8 cellular contexts compared by ENCODE assay signal in the genomic region with DNA sequence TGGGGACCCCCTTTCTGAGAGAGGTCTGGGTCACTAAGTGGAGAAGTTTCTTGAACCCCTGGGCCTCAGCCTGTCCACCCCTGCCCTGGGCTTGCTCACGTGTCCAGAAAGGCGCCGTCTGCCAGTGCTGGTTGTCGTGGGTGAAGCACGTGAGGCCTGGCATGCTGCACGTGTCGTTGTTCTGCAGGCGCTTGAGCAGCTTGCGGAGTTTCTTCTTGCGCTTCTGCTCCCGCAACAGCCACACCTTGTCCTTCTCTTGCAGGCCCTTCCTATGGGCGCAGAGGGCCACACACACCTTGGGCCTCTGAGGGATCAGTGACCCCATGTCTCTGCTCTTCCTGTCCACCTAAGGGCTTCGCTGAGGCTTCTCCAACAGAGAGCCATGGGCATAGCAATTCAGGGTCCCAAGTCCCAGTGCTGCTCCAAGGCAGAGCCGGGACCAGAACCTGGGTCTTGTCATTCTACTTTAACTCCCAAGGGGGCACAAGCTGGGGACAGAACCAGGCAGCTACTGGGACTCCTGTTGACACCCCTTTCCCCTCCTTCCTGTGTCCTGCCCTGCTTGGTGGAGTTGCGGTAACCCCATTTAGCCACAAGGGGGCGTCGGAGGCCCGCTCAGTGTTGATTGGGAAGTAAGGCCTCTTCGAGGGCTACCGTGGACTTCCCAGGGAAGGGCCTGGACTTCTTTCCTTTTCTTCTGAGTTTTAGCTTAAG.
DNase-seq lines count a peak whose midpoint lies in the region; ATAC-seq and TF ChIP-seq lines count a peak whose summit lies in the region.

No MANE protein-coding gene starts in this region.

- no peak overlapping the region for H3K9ac ChIP-seq in neuronal stem cell (ENCODE audit: low read depth, low read length, poor library complexity)

- no peak overlapping the region for H3K23ac ChIP-seq in neuronal stem cell (ENCODE audit: low read depth, low read length, poor library complexity)

- no peak overlapping the region for H4K91ac ChIP-seq in neuronal stem cell (ENCODE audit: low read depth, low read length, poor library complexity)

- TF ChIP-seq RAD21 in Ishikawa (IDR thresholded peaks at IDR 0.05; ENCODE audit: low read depth), result peak; percentile 77

- no peak for ATAC-seq in GM21367 (IDR thresholded peaks at IDR 0.05; ENCODE audit: unreplicated experiment)

- no peak for TF ChIP-seq EP300 in Ishikawa (IDR thresholded peaks at IDR 0.05; ENCODE audit: borderline replicate concordance)

- peak; percentile 98 for TF ChIP-seq CTCF in fibroblast of pulmonary artery (IDR thresholded peaks at IDR 0.05; ENCODE audit: low read length, missing control alignments)

- no peak overlapping the region for H3K4me3 ChIP-seq in fibroblast of pulmonary artery (replicated peaks; ENCODE audit: low read depth, low read length)
- H3K4me3 ChIP-seq in neuronal stem cell (ENCODE audit: low read length in 2 of 2), result no peak overlapping the region

- H2BK120ac ChIP-seq in neuronal stem cell (ENCODE audit: low read depth, low read length), result no peak overlapping the region

- no peak overlapping the region for H3K14ac ChIP-seq in neuronal stem cell (ENCODE audit: low read length)

- no peak overlapping the region for H2BK12ac ChIP-seq in neuronal stem cell (ENCODE audit: low read length)

- H3K27ac ChIP-seq in neuronal stem cell (replicated peaks; ENCODE audit: low read length), result no peak overlapping the region
- H3K27ac ChIP-seq in substantia nigra (ENCODE audit: low read depth, low read length, poor library complexity, severe bottlenecking), result no peak overlapping the region

- H3K36me3 ChIP-seq in neuronal stem cell (replicated peaks in 1 of 2; ENCODE audit: control insufficient read depth in 2 of 2, insufficient read depth in 2 of 2, low read length in 2 of 2), result peaks cover 10 to 60% of the 10 kb centered on the region in 2 donors

- H2BK5ac ChIP-seq in neuronal stem cell (ENCODE audit: low read length), result no peak overlapping the region

- no peak overlapping the region for H3K4me2 ChIP-seq in neuronal stem cell (ENCODE audit: insufficient read depth, low read length, poor library complexity, severe bottlenecking)

- H3K4ac ChIP-seq in neuronal stem cell (ENCODE audit: low read length), result no peak overlapping the region

- peaks cover 4 to 14% of the 10 kb centered on the region in 2 donors for H3K4me1 ChIP-seq in neuronal stem cell (ENCODE audit: control insufficient read depth in 2 of 2, insufficient read depth in 1 of 2, low read depth in 1 of 2, low read length in 2 of 2)

- DNase-seq in EH (ENCODE audit: low read depth) (peak; percentile 81), RPMI7951 (ENCODE audit: low read depth) (peak; percentile 76), activated T-helper 1 cell treated with Interleukin-2 at 50 U/mL for 16 hours (ENCODE audit: low read depth) (peak; percentile 52), fibroblast of pulmonary artery (ENCODE audit: low read depth) (peak; percentile 83), neuronal stem cell (ENCODE audit: low spot score) (peak; percentile 85), substantia nigra (lab: John Stamatoyannopoulos, UW) (peak in 46 of 49 donors; percentile 10 to 83 (median 60))

- no peaks in the 10 kb centered on the region for H3K79me1 ChIP-seq in neuronal stem cell (ENCODE audit: low read depth, low read length)

- H2AK5ac ChIP-seq in neuronal stem cell (ENCODE audit: low read depth, low read length), result no peak overlapping the region

- no CpG with 5 or more reads among the region's 20 CpGs for WGBS in neuronal stem cell (ENCODE audit: extremely low coverage in 2 of 2, insufficient read length in 2 of 2, insufficient replicate concordance in 1 of 2), 2 donors

- H3K18ac ChIP-seq in neuronal stem cell (ENCODE audit: low read length), result no peak overlapping the region

- no peaks in the 10 kb centered on the region for H3K27me3 ChIP-seq in neuronal stem cell (ENCODE audit: control insufficient read depth in 3 of 3, insufficient read depth in 3 of 3, low read depth in 1 of 3, low read length in 3 of 3)

- H4K8ac ChIP-seq in neuronal stem cell (ENCODE audit: low read depth, low read length), result no peak overlapping the region

- H3K9me3 ChIP-seq in neuronal stem cell (replicated peaks in 1 of 2; ENCODE audit: control insufficient read depth in 2 of 2, insufficient read depth in 1 of 2, low read depth in 1 of 2, low read length in 2 of 2), result no peaks in the 10 kb centered on the region

- H2AFZ ChIP-seq in neuronal stem cell (ENCODE audit: low read length), result peak overlapping the region; percentile 14

- no peak overlapping the region for H2BK15ac ChIP-seq in neuronal stem cell (ENCODE audit: low read length)

TF ChIP-seq in Ishikawa, 13 proteins besides CTCF, POLR2A, EP300 and RAD21:
- TF ChIP-seq ZBTB7A (IDR thresholded peaks at IDR 0.05; ENCODE audit: low read depth), result no peak
- TF ChIP-seq YY1 (IDR thresholded peaks at IDR 0.05; ENCODE audit: low read depth), result no peak
- TF ChIP-seq TAF1 (IDR thresholded peaks at IDR 0.05; ENCODE audit: low read depth), result no peak
- no peak for TF ChIP-seq EGR1 (IDR thresholded peaks at IDR 0.05)
- no peak for TF ChIP-seq FOXM1 (IDR thresholded peaks at IDR 0.05; ENCODE audit: borderline replicate concordance, low read depth)
- TF ChIP-seq, protein P1, sequence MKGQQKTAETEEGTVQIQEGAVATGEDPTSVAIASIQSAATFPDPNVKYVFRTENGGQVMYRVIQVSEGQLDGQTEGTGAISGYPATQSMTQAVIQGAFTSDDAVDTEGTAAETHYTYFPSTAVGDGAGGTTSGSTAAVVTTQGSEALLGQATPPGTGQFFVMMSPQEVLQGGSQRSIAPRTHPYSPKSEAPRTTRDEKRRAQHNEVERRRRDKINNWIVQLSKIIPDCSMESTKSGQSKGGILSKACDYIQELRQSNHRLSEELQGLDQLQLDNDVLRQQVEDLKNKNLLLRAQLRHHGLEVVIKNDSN (IDR thresholded peaks at IDR 0.05), result no peak
- TF ChIP-seq NFIC (IDR thresholded peaks at IDR 0.05), result no peak
- no peak for TF ChIP-seq TEAD4 (IDR thresholded peaks at IDR 0.05)
- TF ChIP-seq TCF12 (IDR thresholded peaks at IDR 0.05; ENCODE audit: low read depth), result no peak
- TF ChIP-seq, protein P2, sequence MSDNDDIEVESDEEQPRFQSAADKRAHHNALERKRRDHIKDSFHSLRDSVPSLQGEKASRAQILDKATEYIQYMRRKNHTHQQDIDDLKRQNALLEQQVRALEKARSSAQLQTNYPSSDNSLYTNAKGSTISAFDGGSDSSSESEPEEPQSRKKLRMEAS (IDR thresholded peaks at IDR 0.05), result no peak
- TF ChIP-seq CEBPB (IDR thresholded peaks at IDR 0.05), result no peak
- TF ChIP-seq, protein P3, sequence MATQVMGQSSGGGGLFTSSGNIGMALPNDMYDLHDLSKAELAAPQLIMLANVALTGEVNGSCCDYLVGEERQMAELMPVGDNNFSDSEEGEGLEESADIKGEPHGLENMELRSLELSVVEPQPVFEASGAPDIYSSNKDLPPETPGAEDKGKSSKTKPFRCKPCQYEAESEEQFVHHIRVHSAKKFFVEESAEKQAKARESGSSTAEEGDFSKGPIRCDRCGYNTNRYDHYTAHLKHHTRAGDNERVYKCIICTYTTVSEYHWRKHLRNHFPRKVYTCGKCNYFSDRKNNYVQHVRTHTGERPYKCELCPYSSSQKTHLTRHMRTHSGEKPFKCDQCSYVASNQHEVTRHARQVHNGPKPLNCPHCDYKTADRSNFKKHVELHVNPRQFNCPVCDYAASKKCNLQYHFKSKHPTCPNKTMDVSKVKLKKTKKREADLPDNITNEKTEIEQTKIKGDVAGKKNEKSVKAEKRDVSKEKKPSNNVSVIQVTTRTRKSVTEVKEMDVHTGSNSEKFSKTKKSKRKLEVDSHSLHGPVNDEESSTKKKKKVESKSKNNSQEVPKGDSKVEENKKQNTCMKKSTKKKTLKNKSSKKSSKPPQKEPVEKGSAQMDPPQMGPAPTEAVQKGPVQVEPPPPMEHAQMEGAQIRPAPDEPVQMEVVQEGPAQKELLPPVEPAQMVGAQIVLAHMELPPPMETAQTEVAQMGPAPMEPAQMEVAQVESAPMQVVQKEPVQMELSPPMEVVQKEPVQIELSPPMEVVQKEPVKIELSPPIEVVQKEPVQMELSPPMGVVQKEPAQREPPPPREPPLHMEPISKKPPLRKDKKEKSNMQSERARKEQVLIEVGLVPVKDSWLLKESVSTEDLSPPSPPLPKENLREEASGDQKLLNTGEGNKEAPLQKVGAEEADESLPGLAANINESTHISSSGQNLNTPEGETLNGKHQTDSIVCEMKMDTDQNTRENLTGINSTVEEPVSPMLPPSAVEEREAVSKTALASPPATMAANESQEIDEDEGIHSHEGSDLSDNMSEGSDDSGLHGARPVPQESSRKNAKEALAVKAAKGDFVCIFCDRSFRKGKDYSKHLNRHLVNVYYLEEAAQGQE (IDR thresholded peaks at IDR 0.05; ENCODE audit: low read depth), result no peak
- TF ChIP-seq CREB1 (IDR thresholded peaks at IDR 0.05; ENCODE audit: low read depth), result no peak
TF ChIP-seq in Ishikawa: peak in this region for 0.
